10 cellular contexts compared by ENCODE assay signal in genomic region chr5:1512541-1513291, GRCh38. TPM values are rescaled to one million over a fixed set of nuclear protein-coding genes. Genes with fewer than 3 reads are reported as not detected.
A peak's percentile ranks its signal among the peaks of the same experiment; 100 is the strongest.
DNase-seq lines count a peak whose midpoint lies in the region; ATAC-seq and TF ChIP-seq lines count a peak whose summit lies in the region.
"Had no signal": no experiment of that assay in that cellular context is flagged by ENCODE, and none has a peak within 500 bp of the region (broad histone marks: within the 10 kb centered on the region; RNA-seq: fewer than 3 reads in every experiment).

No MANE protein-coding gene starts in this region.

- no peak overlapping the region for H3K4ac ChIP-seq in neuronal stem cell (ENCODE audit: low read length)

- H3K14ac ChIP-seq in neuronal stem cell (ENCODE audit: low read length), result peak overlapping the region; percentile 84

- H3K4me1 ChIP-seq in ACC112 (ENCODE audit: control insufficient read depth, insufficient read depth, low read length, unreplicated experiment) (peaks cover 33% of the 10 kb centered on the region), HCT116 (ENCODE audit: control insufficient read depth in 1 of 2, insufficient read depth in 2 of 2, low read length in 2 of 2) (peaks cover 16 to 44% of the 10 kb centered on the region in 2 experiments), neuronal stem cell (ENCODE audit: control insufficient read depth in 2 of 2, insufficient read depth in 1 of 2, low read depth in 1 of 2, low read length in 2 of 2) (peaks cover 23 to 26% of the 10 kb centered on the region in 2 donors)

- peaks cover 7% of the 10 kb centered on the region; the same call in 1 of the 2 replicates for H4K20me1 ChIP-seq in HCT116 (ENCODE audit: insufficient read depth)

- H3K9me2 ChIP-seq in HCT116 (ENCODE audit: insufficient read depth), result no peaks in the 10 kb centered on the region

- TF ChIP-seq POLR2A in HCT116 (IDR thresholded peaks at IDR 0.05; ENCODE audit: borderline replicate concordance, extremely low read depth, insufficient read depth, insufficient read length), result no peak

- H2AFZ ChIP-seq in ACC112 (ENCODE audit: low read length, unreplicated experiment) (no peak overlapping the region), HCT116 (ENCODE audit: low read depth, low read length, poor library complexity, severe bottlenecking) (no peak overlapping the region), neuronal stem cell (ENCODE audit: low read length) (no peak overlapping the region)

- H3K4me2 ChIP-seq in HCT116 (ENCODE audit: low read length), result peak overlapping the region; percentile 28
- no peak overlapping the region for H3K4me2 ChIP-seq in neuronal stem cell (ENCODE audit: insufficient read depth, low read length, poor library complexity, severe bottlenecking)

- H3K36me3 ChIP-seq in ACC112 (ENCODE audit: insufficient read depth, low read length), result peaks cover 1% of the 10 kb centered on the region; the same call in 1 of the 2 replicates
- H3K36me3 ChIP-seq in HCT116 (ENCODE audit: control insufficient read depth in 1 of 2, insufficient read depth in 2 of 2, low read length in 2 of 2), result peaks cover 3 to 17% of the 10 kb centered on the region in 2 experiments; a peak in 3 of 4 replicates
- H3K36me3 ChIP-seq in neuronal stem cell (replicated peaks in 1 of 2; ENCODE audit: control insufficient read depth in 2 of 2, insufficient read depth in 2 of 2, low read length in 2 of 2), result peaks cover 14 to 73% of the 10 kb centered on the region in 2 donors

- H3K27me3 ChIP-seq in ACC112 (ENCODE audit: insufficient read depth, low read length) (no peaks in the 10 kb centered on the region), HCT116 (ENCODE audit: insufficient read depth, low read length) (no peaks in the 10 kb centered on the region), dorsolateral prefrontal cortex (no peaks in the 10 kb centered on the region), neuronal stem cell (ENCODE audit: control insufficient read depth in 3 of 3, insufficient read depth in 3 of 3, low read depth in 1 of 3, low read length in 3 of 3) (no peaks in the 10 kb centered on the region)

- TF ChIP-seq CTCF in HCT116 (IDR thresholded peaks at IDR 0.05 in 2 of 3, conservative IDR thresholded peaks at IDR 0.05 in 1 of 3; ENCODE audit: borderline replicate concordance in 1 of 3, insufficient read depth in 1 of 3, low read depth in 2 of 3, low read length in 2 of 3), result no peak
- TF ChIP-seq CTCF in dorsolateral prefrontal cortex (IDR thresholded peaks at IDR 0.05 in 54 of 56, conservative IDR thresholded peaks at IDR 0.05 in 2 of 56; ENCODE audit: low read depth in 1 of 56, partially characterized antibody in 56 of 56), result no peak

- H4K8ac ChIP-seq in neuronal stem cell (ENCODE audit: low read depth, low read length), result no peak overlapping the region

- intact Hi-C loops in HCT116 (cut with micrococcal nuclease) (loop anchor here (5.0 kb wide), 1 partner anchor 80 kb away; no protein-coding TSS in a partner anchor), dorsolateral prefrontal cortex (cut with DNase I) (no loop called here)

- no peak overlapping the region for H4K91ac ChIP-seq in neuronal stem cell (ENCODE audit: low read depth, low read length, poor library complexity)

- H2BK15ac ChIP-seq in neuronal stem cell (ENCODE audit: low read length), result no peak overlapping the region

- POLR2A ChIA-PET in HCT116 (lab: Charles Lee), result no interaction called here

- no TSS peak for BruUV-seq in HCT116 (replicated peaks; lab: Mats Ljungman, UMichigan)

- H3K79me2 ChIP-seq in ACC112 (ENCODE audit: control insufficient read depth, insufficient read depth, low read length, unreplicated experiment) (peaks cover 86% of the 10 kb centered on the region), HCT116 (ENCODE audit: insufficient read depth, low read length) (peaks cover 96% of the 10 kb centered on the region)

- no peak for DNase-seq in HCT116 (ENCODE audit: low read depth, low spot score)
- peak in 8 of 10 donors; percentile 1 to 40 (median 20) for DNase-seq in dorsolateral prefrontal cortex
- no peak for DNase-seq in neuronal stem cell (ENCODE audit: low spot score)
- no peak for DNase-seq in NCI-H1092 treated with DMSO at 0.1 percent for 48 hours (lab: John Stamatoyannopoulos, UW)
- no peak for DNase-seq in NCI-H2196 treated with DMSO at 0.1 percent for 48 hours (lab: John Stamatoyannopoulos, UW; ENCODE audit: unreplicated experiment)
- no peak for DNase-seq in EL
- DNase-seq: Calu3, KG1 had no signal

- H2BK5ac ChIP-seq in neuronal stem cell (ENCODE audit: low read length), result peak overlapping the region; percentile 39

- no peak overlapping the region for H2AK5ac ChIP-seq in neuronal stem cell (ENCODE audit: low read depth, low read length)

- CTCF ChIA-PET in HCT116 (lab: Charles Lee), result interaction anchor here (0.9 kb wide), 1 partner anchor 89 kb away, joined by 3 read pairs; no protein-coding TSS in a partner anchor

- no peak for TF ChIP-seq RAD21 in HCT116 (IDR thresholded peaks at IDR 0.05; ENCODE audit: low read depth)

- H2BK12ac ChIP-seq in neuronal stem cell (ENCODE audit: low read length), result peak overlapping the region; percentile 46

- peak overlapping the region; percentile 24 for H3K18ac ChIP-seq in neuronal stem cell (ENCODE audit: low read length)

- H3K79me1 ChIP-seq in neuronal stem cell (ENCODE audit: low read depth, low read length), result peaks cover 35% of the 10 kb centered on the region

- H3K4me3 ChIP-seq in ACC112 (ENCODE audit: low read depth, low read length) (no peak overlapping the region), HCT116 (replicated peaks in 1 of 2; ENCODE audit: low read depth in 1 of 2, low read length in 2 of 2) (no peak overlapping the region), dorsolateral prefrontal cortex (no peak overlapping the region), neuronal stem cell (ENCODE audit: low read length in 2 of 2) (no peak overlapping the region)

- peak overlapping the region; percentile 42 for H3K9ac ChIP-seq in HCT116 (ENCODE audit: low read length)
- H3K9ac ChIP-seq in neuronal stem cell (ENCODE audit: low read depth, low read length, poor library complexity), result peak overlapping the region; percentile 30

- no peak overlapping the region for H3K23ac ChIP-seq in neuronal stem cell (ENCODE audit: low read depth, low read length, poor library complexity)

- WGBS in neuronal stem cell (ENCODE audit: extremely low coverage in 2 of 2, insufficient read length in 2 of 2, insufficient replicate concordance in 1 of 2), 2 donors, result no CpG with 5 or more reads among the region's 25 CpGs

- RAD21 ChIA-PET in HCT116 (lab: Charles Lee; ENCODE audit: low non-redundant PET in 1 of 2, low total read pairs in 2 of 2, uncharacterized antibody in 2 of 2, unreplicated experiment in 2 of 2), result no interaction called here

- ATAC-seq in HCT116 (no peak), HG03175 (IDR thresholded peaks at IDR 0.05; ENCODE audit: unreplicated experiment) (no peak)

- no peaks in the 10 kb centered on the region for H3K9me3 ChIP-seq in HCT116 (ENCODE audit: control insufficient read depth in 1 of 2, insufficient read depth in 1 of 2, low read depth in 1 of 2, low read length in 2 of 2)
- H3K9me3 ChIP-seq in neuronal stem cell (replicated peaks in 1 of 2; ENCODE audit: control insufficient read depth in 2 of 2, insufficient read depth in 1 of 2, low read depth in 1 of 2, low read length in 2 of 2), result peaks cover 0 to 2% of the 10 kb centered on the region in 2 donors

- no peak overlapping the region for H2BK120ac ChIP-seq in neuronal stem cell (ENCODE audit: low read depth, low read length)

- peak overlapping the region; percentile 38; the same call in 1 of the 2 replicates for H3K27ac ChIP-seq in ACC112 (ENCODE audit: low read depth, low read length)
- H3K27ac ChIP-seq in HCT116 (ENCODE audit: low read depth, low read length), result peak overlapping the region; percentile 19; the same call in 1 of the 2 replicates
- H3K27ac ChIP-seq in dorsolateral prefrontal cortex, result no peak overlapping the region
- H3K27ac ChIP-seq in neuronal stem cell (replicated peaks; ENCODE audit: low read length), result no peak overlapping the region

TF ChIP-seq in HCT116, 20 proteins besides CTCF, POLR2A, EP300 and RAD21 (continues in another document):
- TF ChIP-seq CBX3 (IDR thresholded peaks at IDR 0.05; ENCODE audit: low read depth), result no peak
- TF ChIP-seq JUND (IDR thresholded peaks at IDR 0.05), result no peak
- TF ChIP-seq, protein P1, sequence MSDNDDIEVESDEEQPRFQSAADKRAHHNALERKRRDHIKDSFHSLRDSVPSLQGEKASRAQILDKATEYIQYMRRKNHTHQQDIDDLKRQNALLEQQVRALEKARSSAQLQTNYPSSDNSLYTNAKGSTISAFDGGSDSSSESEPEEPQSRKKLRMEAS (IDR thresholded peaks at IDR 0.05), result no peak
- no peak for TF ChIP-seq EZH2 (IDR thresholded peaks at IDR 0.05)
- TF ChIP-seq CEBPB (IDR thresholded peaks at IDR 0.05; ENCODE audit: low read depth), result no peak
- TF ChIP-seq, protein P2, sequence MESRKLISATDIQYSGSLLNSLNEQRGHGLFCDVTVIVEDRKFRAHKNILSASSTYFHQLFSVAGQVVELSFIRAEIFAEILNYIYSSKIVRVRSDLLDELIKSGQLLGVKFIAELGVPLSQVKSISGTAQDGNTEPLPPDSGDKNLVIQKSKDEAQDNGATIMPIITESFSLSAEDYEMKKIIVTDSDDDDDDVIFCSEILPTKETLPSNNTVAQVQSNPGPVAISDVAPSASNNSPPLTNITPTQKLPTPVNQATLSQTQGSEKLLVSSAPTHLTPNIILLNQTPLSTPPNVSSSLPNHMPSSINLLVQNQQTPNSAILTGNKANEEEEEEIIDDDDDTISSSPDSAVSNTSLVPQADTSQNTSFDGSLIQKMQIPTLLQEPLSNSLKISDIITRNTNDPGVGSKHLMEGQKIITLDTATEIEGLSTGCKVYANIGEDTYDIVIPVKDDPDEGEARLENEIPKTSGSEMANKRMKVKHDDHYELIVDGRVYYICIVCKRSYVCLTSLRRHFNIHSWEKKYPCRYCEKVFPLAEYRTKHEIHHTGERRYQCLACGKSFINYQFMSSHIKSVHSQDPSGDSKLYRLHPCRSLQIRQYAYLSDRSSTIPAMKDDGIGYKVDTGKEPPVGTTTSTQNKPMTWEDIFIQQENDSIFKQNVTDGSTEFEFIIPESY (IDR thresholded peaks at IDR 0.05; ENCODE audit: extremely low read depth, insufficient replicate concordance, low read length), result no peak

RNA-seq across cellular contexts. Expression of gene LPCAT1, which starts 11.0 kb away (rescaled TPM):
- total RNA-seq in HCT116 (2021; ENCODE audit: unreplicated experiment) (75.0 TPM), dorsolateral prefrontal cortex (10 to 100 TPM; 24.4 to 66.5 (median 41.3) TPM)
- 33.5 and 34.7 TPM in 2 replicates for polyA plus RNA-seq in HCT116 (2012)
- polyA plus RNA-seq in neuronal stem cell (2013, experiment 1 of 2), result 92.2 TPM
- 93.4 TPM for polyA plus RNA-seq in neuronal stem cell (2013, experiment 2 of 2)

Comparison
In these comparisons a context has a peak if more than half of its experiments do, and no peak if none do; other contexts are left out.
1. H3K27ac ChIP-seq: peak in ACC112 (single experiment) and HCT116 (single experiment); none in dorsolateral prefrontal cortex (0 of 59) and neuronal stem cell (single experiment).
2. DNase-seq: peak in dorsolateral prefrontal cortex (8 of 10); none in HCT116 (single experiment), neuronal stem cell (single experiment), NCI-H1092 treated with DMSO at 0.1 percent for 48 hours (single experiment), NCI-H2196 treated with DMSO at 0.1 percent for 48 hours (single experiment) and EL (single experiment).